In genomic region chr13:73933795-73934194, GRCh38 we compare ENCODE assay signal across 14 cellular contexts.
DNase-seq lines count a peak whose midpoint lies in the region; ATAC-seq and TF ChIP-seq lines count a peak whose summit lies in the region.
"Had no signal": no experiment of that assay in that cellular context is flagged by ENCODE, and none has a peak within 500 bp of the region (broad histone marks: within the 10 kb centered on the region; RNA-seq: fewer than 3 reads in every experiment).

No MANE protein-coding gene starts in this region.

- 91 to 98% (median 97%) methylated on average over 2 of the region's 2 CpGs for WGBS in ovary, 3 donors

- no peak overlapping the region for H3K27ac ChIP-seq in breast epithelium
- H3K27ac ChIP-seq in ovary, result no peak overlapping the region
- H3K27ac ChIP-seq: SJCRH30, thoracic aorta had no signal

- H3K36me3 Mint-ChIP-seq in MCF 10A (ENCODE audit: insufficient read depth, unreplicated experiment), result no peaks in the 10 kb centered on the region
- peaks cover 2% of the 10 kb centered on the region for H3K36me3 Mint-ChIP-seq in activated naive CD8-positive, alpha-beta T cell treated with anti-CD3 and anti-CD28 coated beads, Interleukin-2, amount 50 U/mL, for 24 hours (ENCODE audit: low read depth)

- TF ChIP-seq EP300 in ovary (IDR thresholded peaks at IDR 0.05), result no peak

- TF ChIP-seq POLR2A in breast epithelium (IDR thresholded peaks at IDR 0.05) (no peak), ovary (IDR thresholded peaks at IDR 0.05) (no peak)

- TF ChIP-seq CTCF in MCF 10A (IDR thresholded peaks at IDR 0.05; ENCODE audit: unreplicated experiment), result no peak
- TF ChIP-seq CTCF in breast epithelium (IDR thresholded peaks at IDR 0.05), result no peak
- no peak for TF ChIP-seq CTCF in ovary (IDR thresholded peaks at IDR 0.05)

- peak overlapping the region; percentile 1 for H3K4me3 Mint-ChIP-seq in MCF 10A (ENCODE audit: unreplicated experiment)
- H3K4me3 Mint-ChIP-seq in activated naive CD8-positive, alpha-beta T cell treated with anti-CD3 and anti-CD28 coated beads, Interleukin-2, amount 50 U/mL, for 24 hours, result no peak overlapping the region

- CTCF ChIA-PET in MCF 10A (lab: Yijun Ruan, JAX), result no interaction called here

- no peaks in the 10 kb centered on the region for H3K9me3 Mint-ChIP-seq in MCF 10A (ENCODE audit: unreplicated experiment)
- H3K9me3 Mint-ChIP-seq in activated naive CD8-positive, alpha-beta T cell treated with anti-CD3 and anti-CD28 coated beads, Interleukin-2, amount 50 U/mL, for 24 hours, result no peaks in the 10 kb centered on the region

- POLR2A ChIA-PET in MCF 10A (lab: Yijun Ruan, JAX), result no interaction called here

- H3K9me3 ChIP-seq in breast epithelium (no peaks in the 10 kb centered on the region), ovary (no peaks in the 10 kb centered on the region)
- H3K9me3 ChIP-seq: SJCRH30, thoracic aorta had no signal

- peak; percentile 64 for ATAC-seq in HG02885 (IDR thresholded peaks at IDR 0.05; ENCODE audit: poor library complexity, unreplicated experiment)
- ATAC-seq in activated naive CD8-positive, alpha-beta T cell treated with anti-CD3 and anti-CD28 coated beads, Interleukin-2, amount 50 U/mL, for 24 hours, result no peak
- no peak for ATAC-seq in HG03565 (IDR thresholded peaks at IDR 0.05; ENCODE audit: unreplicated experiment)
- no peak for ATAC-seq in HG03342 (IDR thresholded peaks at IDR 0.05; ENCODE audit: unreplicated experiment)

- H3K4me1 ChIP-seq in breast epithelium (no peaks in the 10 kb centered on the region), ovary (ENCODE audit: insufficient read depth) (no peaks in the 10 kb centered on the region)

- H3K27me3 Mint-ChIP-seq in MCF 10A (ENCODE audit: insufficient read depth, unreplicated experiment), result no peaks in the 10 kb centered on the region
- H3K27me3 Mint-ChIP-seq in activated naive CD8-positive, alpha-beta T cell treated with anti-CD3 and anti-CD28 coated beads, Interleukin-2, amount 50 U/mL, for 24 hours, result no peaks in the 10 kb centered on the region
- H3K27me3 Mint-ChIP-seq: progenitor cell of endocrine pancreas had no signal

- peaks cover 33% of the 10 kb centered on the region for H3K4me1 Mint-ChIP-seq in MCF 10A (ENCODE audit: insufficient read depth, unreplicated experiment)
- peaks cover 59% of the 10 kb centered on the region for H3K4me1 Mint-ChIP-seq in activated naive CD8-positive, alpha-beta T cell treated with anti-CD3 and anti-CD28 coated beads, Interleukin-2, amount 50 U/mL, for 24 hours

- H3K27ac Mint-ChIP-seq in MCF 10A (ENCODE audit: low read depth, unreplicated experiment), result peak overlapping the region; percentile 11
- H3K27ac Mint-ChIP-seq in activated naive CD8-positive, alpha-beta T cell treated with anti-CD3 and anti-CD28 coated beads, Interleukin-2, amount 50 U/mL, for 24 hours, result peak overlapping the region; percentile 1

- BruUV-seq in MCF 10A (replicated peaks; lab: Mats Ljungman, UMichigan), result no TSS peak

- H3K36me3 ChIP-seq in breast epithelium (no peaks in the 10 kb centered on the region), ovary (no peaks in the 10 kb centered on the region)
- H3K36me3 ChIP-seq: SJCRH30, thoracic aorta had no signal

- H3K4me3 ChIP-seq in breast epithelium (no peak overlapping the region), ovary (no peak overlapping the region)
- H3K4me3 ChIP-seq: SJCRH30, thoracic aorta had no signal

- intact Hi-C loops in MCF 10A (cut with micrococcal nuclease) (no loop called here), breast epithelium (cut with DNase I; ENCODE audit: low total_unique reads) (no loop called here), ovary (cut with DNase I) (no loop called here)

- no peak for DNase-seq in MCF 10A (ENCODE audit: unreplicated experiment)
- no peak for DNase-seq in breast epithelium (ENCODE audit: low spot score in 2 of 2)
- DNase-seq in activated naive CD8-positive, alpha-beta T cell treated with anti-CD3 and anti-CD28 coated beads, Interleukin-2, amount 50 U/mL, for 24 hours, result no peak
- DNase-seq in ovary, result no peak
- no peak for DNase-seq in DMS79 (lab: John Stamatoyannopoulos, UW)
- DNase-seq: activated naive CD4-positive, alpha-beta T cell treated with anti-CD3 and anti-CD28 coated beads, Interleukin-2, amount 50 U/mL, for 16 hours; islet precursor cell; NCI-H82 had no signal

- H3K27me3 ChIP-seq in breast epithelium (no peaks in the 10 kb centered on the region), ovary (no peaks in the 10 kb centered on the region)
- H3K27me3 ChIP-seq: SJCRH30 had no signal
